ENCODE assay signal across 8 cellular contexts in the genomic region with DNA sequence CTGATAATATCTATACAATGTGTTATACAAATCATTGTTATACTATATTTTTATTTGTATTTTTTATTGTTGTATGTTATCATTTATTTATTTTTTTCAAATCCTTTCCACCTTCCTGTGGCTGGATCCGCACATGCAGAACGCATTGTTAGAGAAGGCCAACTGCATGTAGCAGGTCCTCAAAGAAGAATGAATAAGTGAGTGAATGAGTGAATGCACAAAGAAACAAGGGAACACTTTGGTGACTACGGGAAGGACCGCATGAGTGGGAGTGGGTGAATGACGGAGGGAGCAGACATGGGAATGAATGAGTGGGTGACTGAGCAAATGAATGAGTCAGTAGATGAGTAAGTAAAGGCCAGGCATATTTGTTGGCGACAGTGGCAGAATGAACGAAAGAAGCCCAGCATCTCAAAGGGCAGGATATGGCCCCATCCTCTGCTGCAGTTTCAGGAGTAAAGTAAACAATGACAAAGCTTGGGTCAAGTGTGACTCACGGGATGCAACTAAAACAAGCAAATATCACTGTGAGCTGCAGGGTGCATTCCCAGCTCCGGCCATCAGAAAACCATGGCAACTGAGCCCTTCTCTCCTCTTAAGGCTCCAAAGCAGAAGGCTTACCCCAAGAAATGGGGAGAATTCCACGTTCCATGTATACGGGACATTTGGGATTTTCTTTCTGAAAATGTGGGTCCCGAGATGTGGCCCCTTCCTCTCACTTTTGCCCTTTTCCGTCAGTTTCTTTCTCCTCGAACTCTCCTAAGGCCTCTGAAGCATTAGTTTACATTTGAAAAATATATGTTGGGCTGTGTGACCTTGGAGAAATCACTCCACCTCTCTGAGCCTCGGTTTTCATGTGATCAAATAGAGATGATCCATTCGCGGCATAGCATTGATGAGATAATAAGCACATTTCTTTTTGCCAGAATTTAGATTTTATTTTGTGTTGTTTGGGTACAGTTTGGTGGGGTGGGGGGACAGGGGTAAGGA. TPM values are rescaled to one million over a fixed set of nuclear protein-coding genes. Genes with fewer than 3 reads are reported as not detected.
DNase-seq lines count a peak whose midpoint lies in the region; ATAC-seq, FAIRE-seq and TF ChIP-seq lines count a peak whose summit lies in the region.

No MANE protein-coding gene starts in this region.

- ATAC-seq in T-helper 17 cell (no peak), HG02571 (IDR thresholded peaks at IDR 0.05; ENCODE audit: unreplicated experiment) (no peak)

- H3K36me3 ChIP-seq in kidney epithelial cell (ENCODE audit: control insufficient read depth, insufficient read depth, low read length): no peaks in the 10 kb centered on the region

- peak; percentile 87 for FAIRE-seq in HTR-8/SVneo (lab: Jason Lieb, UNC)

- H3K36me3 Mint-ChIP-seq in T-helper 17 cell (ENCODE audit: low read depth): peaks cover 2% of the 10 kb centered on the region

- no peak overlapping the region for H3K27ac Mint-ChIP-seq in T-helper 17 cell

- H3K4me3 ChIP-seq in kidney epithelial cell (ENCODE audit: low read depth, low read length): no peak overlapping the region

- TF ChIP-seq CTCF in kidney epithelial cell (IDR thresholded peaks at IDR 0.05; ENCODE audit: insufficient read depth, low read length, poor library complexity, severe bottlenecking): no peak

- H3K9me3 ChIP-seq in T-helper 17 cell (ENCODE audit: control insufficient read depth, low read length, poor library complexity, severe bottlenecking): no peaks in the 10 kb centered on the region

- no peak overlapping the region for H3K4me3 Mint-ChIP-seq in T-helper 17 cell

- H3K27me3 Mint-ChIP-seq in T-helper 17 cell: peaks cover 43% of the 10 kb centered on the region

- H3K27me3 ChIP-seq in kidney epithelial cell (ENCODE audit: control insufficient read depth, insufficient read depth, low read length): no peaks in the 10 kb centered on the region

- DNase-seq in Ammon's horn (ENCODE audit: low spot score): peak; percentile 73
- DNase-seq in HTR-8/SVneo (ENCODE audit: insufficient read length, low spot score): peak; percentile 91
- DNase-seq in amniotic epithelial cell (ENCODE audit: low read depth): peak; percentile 81
- DNase-seq in kidney epithelial cell (ENCODE audit: low read depth): peak; percentile 98
- no peak for DNase-seq in stimulated activated naive CD4-positive, alpha-beta T cell treated with Interleukin-2 at 50 U/mL for 16 hours (lab: John Stamatoyannopoulos, UW)
- DNase-seq in activated gamma-delta T cell (lab: John Stamatoyannopoulos, UW): no peak
- DNase-seq in T-helper 17 cell: no peak

- no peaks in the 10 kb centered on the region for H3K4me1 Mint-ChIP-seq in T-helper 17 cell

RNA-seq across cellular contexts. Expression of a gene that starts 24.5 kb away (rescaled TPM):
- 3.1 TPM in 2 replicates for total RNA-seq in kidney epithelial cell
- total RNA-seq in T-helper 17 cell: not detected

Comparison
In these comparisons a context has a peak if more than half of its experiments do, and no peak if none do; other contexts are left out.
1. DNase-seq: peak in Ammon's horn (single experiment), HTR-8/SVneo (single experiment), amniotic epithelial cell (single experiment) and kidney epithelial cell (single experiment); none in stimulated activated naive CD4-positive, alpha-beta T cell treated with Interleukin-2 at 50 U/mL for 16 hours (single experiment), activated gamma-delta T cell (single experiment) and T-helper 17 cell (0 of 3).